In the genomic region with DNA sequence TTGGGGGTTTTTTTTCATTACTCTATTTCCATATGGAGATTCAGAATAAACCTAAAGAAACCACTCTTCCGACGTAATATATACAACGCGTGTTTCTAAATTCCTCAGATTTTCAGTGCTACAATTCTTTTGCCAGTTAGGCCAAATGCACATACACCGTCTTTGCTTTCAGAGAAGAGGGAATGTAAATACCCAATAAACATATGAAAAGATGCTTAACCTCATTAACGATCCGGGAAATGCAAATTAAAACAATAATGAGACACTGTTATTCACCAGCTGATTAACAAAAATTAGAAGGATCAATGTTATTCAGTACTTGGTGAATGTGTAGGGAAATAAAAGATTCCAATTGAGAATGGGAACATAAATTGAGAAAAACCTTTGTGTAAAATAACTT, we compare ENCODE assay signal across 38 cellular contexts. TPM values are rescaled to one million over a fixed set of nuclear protein-coding genes. Genes with fewer than 3 reads are reported as not detected.
"Had no signal": no experiment of that assay in that cellular context is flagged by ENCODE, and none has a peak within 500 bp of the region (broad histone marks: within the 10 kb centered on the region; RNA-seq: fewer than 3 reads in every experiment).

No MANE protein-coding gene starts in this region.

- H3K4me1 Mint-ChIP-seq: activated CD4-positive, alpha-beta T cell treated with anti-CD3 and anti-CD28 coated beads, Interleukin-2, amount 10 ng/mL, durations not matched to agents 24 days and 14 days; activated naive CD8-positive, alpha-beta T cell treated with anti-CD3 and anti-CD28 coated beads for 36 hours; naive B cell; stimulated activated memory B cell treated with anti-CD40 and anti-IgM and Interleukin-4, amounts not matched to agents 10 μg/mL and 1 μg/mL and 100 μg/mL, for 72 hours; stimulated activated naive CD8-positive, alpha-beta T cell treated with anti-CD3 and anti-CD28 coated beads, Interleukin-15, amount 100 ng/mL, for 72 hours had no signal

- H3K27ac Mint-ChIP-seq: activated CD4-positive, alpha-beta memory T cell treated with anti-CD3 and anti-CD28 coated beads for 36 hours; activated CD4-positive, alpha-beta T cell treated with anti-CD3 and anti-CD28 coated beads, Interleukin-2, amount 10 ng/mL, durations not matched to agents 24 days and 14 days; activated naive CD4-positive, alpha-beta T cell treated with anti-CD3 and anti-CD28 coated beads for 36 hours; activated naive CD8-positive, alpha-beta T cell treated with anti-CD3 and anti-CD28 coated beads for 36 hours; activated T-helper 1 cell treated with anti-CD3 and anti-CD28 coated beads, Interleukin-12 subunit alpha, Interleukin-12 subunit beta, Interleukin-2, Interleukin-4 antibody, amounts not matched to agents 30 ng/mL and 10 ng/mL and 1 ng/mL, durations not matched to agents 14 hours and 24 hours and 36 hours; dendritic cell treated with granulocyte-macrophage colony-stimulating factor and Interleukin-4, amounts not matched to agents 40 ng/mL and 50 ng/mL, for 4 days; naive B cell; nephron progenitor cell; stimulated activated memory B cell treated with anti-CD40 and anti-IgM and Interleukin-4, amounts not matched to agents 10 μg/mL and 1 μg/mL and 100 μg/mL, for 72 hours; stimulated activated naive CD8-positive, alpha-beta T cell treated with anti-CD3 and anti-CD28 coated beads, Interleukin-15, amount 100 ng/mL, for 72 hours; T-helper 1 cell treated with Interleukin-12 subunit alpha and Interleukin-12 subunit beta and Interleukin-4 antibody, amounts not matched to agents 30 μg/mL and 1 μg/mL, for 36 hours had no signal

- DNase-seq: activated CD4-positive, alpha-beta memory T cell treated with anti-CD3 and anti-CD28 coated beads for 36 hours; activated CD4-positive, alpha-beta T cell treated with anti-CD3 and anti-CD28 coated beads, Interleukin-2, amount 10 ng/mL, durations not matched to agents 24 days and 14 days; activated CD4-positive, CD25-positive, alpha-beta regulatory T cell treated with anti-CD3 and anti-CD28 coated beads, Interleukin-2, amount 50 U/mL, for 72 hours; activated CD8-positive, alpha-beta memory T cell treated with anti-CD3 and anti-CD28 coated beads, Interleukin-2, amount 50 U/mL, for 4 hours; activated effector memory CD4-positive, alpha-beta T cell treated with anti-CD3 and anti-CD28 coated beads, Interleukin-2, amount 50 U/mL, for 16 hours; activated naive CD4-positive, alpha-beta T cell treated with anti-CD3 and anti-CD28 coated beads for 36 hours; activated naive CD8-positive, alpha-beta T cell treated with anti-CD3 and anti-CD28 coated beads for 36 hours; activated T-cell treated with anti-CD3 and anti-CD28 coated beads, Interleukin-2, amount 50 U/mL, for 1 hour; adrenal gland; aorta; brain microvascular endothelial cell; effector CD8-positive, alpha-beta T cell; kidney glomerular epithelial cell; left lung; naive B cell; nephron progenitor cell; stimulated activated CD4-positive, alpha-beta T cell treated with anti-CD3 and anti-CD28 coated beads, Interleukin-1b, Interleukin-23, amount 100 ng/mL, for 48 hours; stimulated activated CD4-positive, alpha-beta T cell treated with anti-CD3 and anti-CD28 coated beads, Interleukin-4, amount 100 ng/mL, for 4 hours; stimulated activated CD8-positive, alpha-beta memory T cell treated with anti-CD3 and anti-CD28 coated beads, Interleukin-4, amount 100 ng/mL, for 48 hours; stimulated activated naive CD8-positive, alpha-beta T cell treated with anti-CD3 and anti-CD28 coated beads, Interleukin-15, amount 100 ng/mL, for 72 hours; substantia nigra; SW 1271; T-helper 9 cell; upper lobe of left lung had no signal

- H3K27ac ChIP-seq: adrenal gland, brain microvascular endothelial cell, epithelial cell of prostate, hepatocyte, left lung, parathyroid adenoma, right atrium auricular region, upper lobe of left lung had no signal

- H3K36me3 ChIP-seq: adrenal gland, brain microvascular endothelial cell, left lung, right atrium auricular region had no signal

- H3K36me3 Mint-ChIP-seq: activated CD4-positive, alpha-beta memory T cell treated with anti-CD3 and anti-CD28 coated beads for 36 hours; activated naive CD8-positive, alpha-beta T cell treated with anti-CD3 and anti-CD28 coated beads for 36 hours; naive B cell; stimulated activated memory B cell treated with anti-CD40 and anti-IgM and Interleukin-4, amounts not matched to agents 10 μg/mL and 1 μg/mL and 100 μg/mL, for 72 hours had no signal

- H3K9me3 Mint-ChIP-seq: activated CD4-positive, alpha-beta memory T cell treated with anti-CD3 and anti-CD28 coated beads for 36 hours; activated CD4-positive, alpha-beta T cell treated with anti-CD3 and anti-CD28 coated beads, Interleukin-2, amount 10 ng/mL, durations not matched to agents 24 days and 14 days; activated naive CD4-positive, alpha-beta T cell treated with anti-CD3 and anti-CD28 coated beads for 36 hours; activated naive CD8-positive, alpha-beta T cell treated with anti-CD3 and anti-CD28 coated beads for 36 hours; activated T-helper 1 cell treated with anti-CD3 and anti-CD28 coated beads, Interleukin-12 subunit alpha, Interleukin-12 subunit beta, Interleukin-2, Interleukin-4 antibody, amounts not matched to agents 30 ng/mL and 10 ng/mL and 1 ng/mL, durations not matched to agents 14 hours and 24 hours and 36 hours; dendritic cell treated with granulocyte-macrophage colony-stimulating factor and Interleukin-4, amounts not matched to agents 40 ng/mL and 50 ng/mL, for 4 days; T-helper 1 cell treated with Interleukin-12 subunit alpha and Interleukin-12 subunit beta and Interleukin-4 antibody, amounts not matched to agents 30 μg/mL and 1 μg/mL, for 36 hours had no signal

- H3K4me1 ChIP-seq: adrenal gland, left lung, parathyroid adenoma, right atrium auricular region, upper lobe of left lung had no signal

- H3K9ac ChIP-seq: parathyroid adenoma had no signal

- H3K4me3 Mint-ChIP-seq: activated CD4-positive, alpha-beta memory T cell treated with anti-CD3 and anti-CD28 coated beads for 36 hours; activated CD4-positive, alpha-beta T cell treated with anti-CD3 and anti-CD28 coated beads, Interleukin-2, amount 10 ng/mL, durations not matched to agents 24 days and 14 days; activated naive CD4-positive, alpha-beta T cell treated with anti-CD3 and anti-CD28 coated beads for 36 hours; activated naive CD8-positive, alpha-beta T cell treated with anti-CD3 and anti-CD28 coated beads for 36 hours; activated T-helper 1 cell treated with anti-CD3 and anti-CD28 coated beads, Interleukin-12 subunit alpha, Interleukin-12 subunit beta, Interleukin-2, Interleukin-4 antibody, amounts not matched to agents 30 ng/mL and 10 ng/mL and 1 ng/mL, durations not matched to agents 14 hours and 24 hours and 36 hours; dendritic cell treated with granulocyte-macrophage colony-stimulating factor and Interleukin-4, amounts not matched to agents 40 ng/mL and 50 ng/mL, for 4 days; naive B cell; nephron progenitor cell; stimulated activated memory B cell treated with anti-CD40 and anti-IgM and Interleukin-4, amounts not matched to agents 10 μg/mL and 1 μg/mL and 100 μg/mL, for 72 hours; stimulated activated naive CD8-positive, alpha-beta T cell treated with anti-CD3 and anti-CD28 coated beads, Interleukin-15, amount 100 ng/mL, for 72 hours; T-helper 1 cell treated with Interleukin-12 subunit alpha and Interleukin-12 subunit beta and Interleukin-4 antibody, amounts not matched to agents 30 μg/mL and 1 μg/mL, for 36 hours had no signal

- H3K79me2 ChIP-seq: parathyroid adenoma had no signal

- H2AFZ ChIP-seq: hepatocyte, parathyroid adenoma had no signal

- H3K4me3 ChIP-seq: adrenal gland, hepatocyte, left lung, lung, right atrium auricular region, smooth muscle cell, upper lobe of left lung had no signal

- H3K4me2 ChIP-seq: smooth muscle cell had no signal

- FAIRE-seq: endometrium, frontal cortex, TTC549 had no signal

- H3K9me3 ChIP-seq: adrenal gland, left lung, right atrium auricular region, upper lobe of left lung had no signal

- H3K27me3 Mint-ChIP-seq: activated CD4-positive, alpha-beta memory T cell treated with anti-CD3 and anti-CD28 coated beads for 36 hours; activated CD4-positive, alpha-beta T cell treated with anti-CD3 and anti-CD28 coated beads, Interleukin-2, amount 10 ng/mL, durations not matched to agents 24 days and 14 days; activated naive CD8-positive, alpha-beta T cell treated with anti-CD3 and anti-CD28 coated beads for 36 hours; dendritic cell treated with granulocyte-macrophage colony-stimulating factor and Interleukin-4, amounts not matched to agents 40 ng/mL and 50 ng/mL, for 4 days; naive B cell; stimulated activated memory B cell treated with anti-CD40 and anti-IgM and Interleukin-4, amounts not matched to agents 10 μg/mL and 1 μg/mL and 100 μg/mL, for 72 hours; stimulated activated naive CD8-positive, alpha-beta T cell treated with anti-CD3 and anti-CD28 coated beads, Interleukin-15, amount 100 ng/mL, for 72 hours had no signal

- H3K27me3 ChIP-seq: adrenal gland, brain microvascular endothelial cell, hepatocyte, left lung, right atrium auricular region, upper lobe of left lung had no signal

RNA-seq across cellular contexts. Expression of a gene that starts 56.8 kb away (rescaled TPM):
- total RNA-seq: activated CD4-positive, alpha-beta T cell treated with anti-CD3 and anti-CD28 coated beads, Interleukin-2, amount 10 ng/mL, durations not matched to agents 24 days and 14 days; activated CD8-positive, alpha-beta memory T cell treated with anti-CD3 and anti-CD28 coated beads for 36 hours; activated naive CD4-positive, alpha-beta T cell treated with anti-CD3 and anti-CD28 coated beads for 36 hours; activated naive CD8-positive, alpha-beta T cell treated with anti-CD3 and anti-CD28 coated beads for 36 hours; activated T-helper 1 cell treated with anti-CD3 and anti-CD28 coated beads, Interleukin-12 subunit alpha, Interleukin-12 subunit beta, Interleukin-2, Interleukin-4 antibody, amounts not matched to agents 30 ng/mL and 10 ng/mL and 1 ng/mL, durations not matched to agents 14 hours and 24 hours and 36 hours had no signal
